Comparison of ENCODE assay signal across 35 cellular contexts in the genomic region with DNA sequence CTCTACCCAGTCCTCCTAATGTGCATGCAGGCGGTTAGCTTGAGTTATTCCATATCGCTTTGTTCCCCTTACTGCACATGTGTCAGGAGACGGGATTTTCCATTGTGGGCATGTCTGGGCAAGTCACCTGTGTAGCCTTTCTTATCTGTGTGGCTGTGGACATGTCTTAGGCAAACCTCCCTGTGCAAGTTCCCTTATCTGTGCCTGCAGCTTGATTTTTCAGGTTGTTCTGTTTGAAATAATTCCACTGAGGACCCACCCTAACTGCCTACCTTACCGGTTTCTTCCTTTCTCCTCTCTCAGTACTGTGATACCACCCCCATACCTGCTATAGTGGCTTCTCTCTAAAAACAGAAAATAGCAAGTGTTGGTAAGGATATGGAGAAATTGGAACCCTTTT.
DNase-seq lines count a peak whose midpoint lies in the region; ATAC-seq and TF ChIP-seq lines count a peak whose summit lies in the region.
"Had no signal": no experiment of that assay in that cellular context is flagged by ENCODE, and none has a peak within 500 bp of the region (broad histone marks: within the 10 kb centered on the region; RNA-seq: fewer than 3 reads in every experiment).

No MANE protein-coding gene starts in this region.

- ATAC-seq in GM23338, result no peak
- ATAC-seq: activated T-cell treated with anti-CD3 and anti-CD28 coated beads, Interleukin-2, amount 50 U/mL, for 72 hours; gastrocnemius medialis; sciatic nerve; stimulated activated effector memory CD8-positive, alpha-beta T cell treated with anti-CD3 and anti-CD28 coated beads, Interleukin-12 subunit alpha, Interleukin-12 subunit beta, amount 100 ng/mL, for 72 hours had no signal

- intact Hi-C loops in activated naive CD4-positive, alpha-beta T cell treated with anti-CD3 and anti-CD28 coated beads for 36 hours (cut with micrococcal nuclease), result no loop called here

- TF ChIP-seq POLR2A in erythroblast (IDR thresholded peaks at IDR 0.05; ENCODE audit: low read length), result no peak

- H3K9me3 ChIP-seq in HUES6 (ENCODE audit: control insufficient read depth, insufficient read depth, low read depth, low read length) (peaks cover 18% of the 10 kb centered on the region), WERI-Rb-1 (ENCODE audit: severe bottlenecking) (peaks cover 7% of the 10 kb centered on the region)
- H3K9me3 ChIP-seq: colonic mucosa, esophagus squamous epithelium, gastrocnemius medialis had no signal

- H3K4me3 Mint-ChIP-seq in GM23338, result no peak overlapping the region
- H3K4me3 Mint-ChIP-seq in activated naive CD4-positive, alpha-beta T cell treated with anti-CD3 and anti-CD28 coated beads for 36 hours, result no peak overlapping the region
- H3K4me3 Mint-ChIP-seq: activated T-cell treated with anti-CD3 and anti-CD28 coated beads, Interleukin-2, amount 50 U/mL, for 72 hours; neural progenitor cell; stimulated activated effector memory CD8-positive, alpha-beta T cell treated with anti-CD3 and anti-CD28 coated beads, Interleukin-12 subunit alpha, Interleukin-12 subunit beta, amount 100 ng/mL, for 72 hours had no signal

- CTCF ChIA-PET in activated naive CD4-positive, alpha-beta T cell treated with anti-CD3 and anti-CD28 coated beads for 36 hours (lab: Charles Lee), result no interaction called here

- H3K4me1 Mint-ChIP-seq in GM23338, result peaks cover 11% of the 10 kb centered on the region
- no peaks in the 10 kb centered on the region for H3K4me1 Mint-ChIP-seq in activated naive CD4-positive, alpha-beta T cell treated with anti-CD3 and anti-CD28 coated beads for 36 hours (ENCODE audit: low read depth)
- H3K4me1 Mint-ChIP-seq: neural progenitor cell; stimulated activated effector memory CD8-positive, alpha-beta T cell treated with anti-CD3 and anti-CD28 coated beads, Interleukin-12 subunit alpha, Interleukin-12 subunit beta, amount 100 ng/mL, for 72 hours had no signal

- no peak overlapping the region for H2AFZ ChIP-seq in GM23338
- H2AFZ ChIP-seq: neural progenitor cell, parathyroid adenoma had no signal

- no peaks in the 10 kb centered on the region for H3F3A ChIP-seq in GM23338 (replicated peaks; ENCODE audit: low read depth)

- no peaks in the 10 kb centered on the region for H3K36me3 ChIP-seq in GM23338 (ENCODE audit: insufficient read depth)
- H3K36me3 ChIP-seq in HUES6 (ENCODE audit: control insufficient read depth, insufficient read depth, low read length), result peaks cover 14% of the 10 kb centered on the region
- H3K36me3 ChIP-seq in WERI-Rb-1, result peaks cover 29% of the 10 kb centered on the region
- H3K36me3 ChIP-seq: cardiac muscle cell, colonic mucosa, esophagus squamous epithelium, gastrocnemius medialis, upper lobe of left lung had no signal

- no peaks in the 10 kb centered on the region for H3K27me3 ChIP-seq in GM23338 (ENCODE audit: insufficient read depth)
- H3K27me3 ChIP-seq in HUES6 (ENCODE audit: control insufficient read depth, insufficient read depth, low read length), result no peaks in the 10 kb centered on the region
- H3K27me3 ChIP-seq in WERI-Rb-1 (ENCODE audit: insufficient read depth, low read depth, severe bottlenecking), result no peaks in the 10 kb centered on the region
- H3K27me3 ChIP-seq: cardiac muscle cell, colonic mucosa, esophagus squamous epithelium, gastrocnemius medialis, neural progenitor cell, upper lobe of left lung had no signal

- H3K27ac ChIP-seq in GM23338 (ENCODE audit: low read depth) (no peak overlapping the region), HUES6 (ENCODE audit: low read depth, low read length) (peak overlapping the region; percentile 57; the same call in 1 of the 2 replicates), WERI-Rb-1 (peak overlapping the region; percentile 75)
- H3K27ac ChIP-seq: cardiac muscle cell, colonic mucosa, esophagus squamous epithelium, gastrocnemius medialis, parathyroid adenoma, upper lobe of left lung had no signal

- TF ChIP-seq CTCF in GM23338 (conservative IDR thresholded peaks at IDR 0.05; ENCODE audit: low read depth in 2 of 2), result no peak
- TF ChIP-seq CTCF in WERI-Rb-1 (IDR thresholded peaks at IDR 0.05; ENCODE audit: low read depth, low read length), result no peak

- H3K4me2 ChIP-seq in GM23338, result no peak overlapping the region
- H3K4me2 ChIP-seq: neural progenitor cell had no signal

- H3K27ac Mint-ChIP-seq in GM23338, result peak overlapping the region; percentile 42; the same call in 1 of the 2 replicates
- no peak overlapping the region for H3K27ac Mint-ChIP-seq in activated naive CD4-positive, alpha-beta T cell treated with anti-CD3 and anti-CD28 coated beads for 36 hours
- H3K27ac Mint-ChIP-seq: neural progenitor cell; stimulated activated effector memory CD8-positive, alpha-beta T cell treated with anti-CD3 and anti-CD28 coated beads, Interleukin-12 subunit alpha, Interleukin-12 subunit beta, amount 100 ng/mL, for 72 hours had no signal

- DNase-seq in GM23338 (ENCODE audit: low spot score) (no peak), WERI-Rb-1 (peak; percentile 52), erythroblast (lab: John Stamatoyannopoulos, UW) (peak; percentile 21 to 55), NCI-H1092 treated with DMSO at 0.1 percent for 48 hours (lab: John Stamatoyannopoulos, UW) (no peak), NCI-H2081 treated with DMSO at 0.1 percent for 48 hours (lab: John Stamatoyannopoulos, UW) (no peak)
- DNase-seq in activated naive CD4-positive, alpha-beta T cell treated with anti-CD3 and anti-CD28 coated beads for 36 hours, result no peak
- DNase-seq: activated CD4-positive, alpha-beta T cell treated with anti-CD3 and anti-CD28 coated beads for 48 hours; activated naive CD4-positive, alpha-beta T cell treated with Interleukin-2 at 50 U/mL for 16 hours; activated T-cell treated with anti-CD3 and anti-CD28 coated beads, Interleukin-2, amount 50 U/mL, for 72 hours; amygdala; C1 segment of cervical spinal cord; colonic mucosa; COR-L47; DMS79; effector memory CD4-positive, alpha-beta T cell; esophagus squamous epithelium; gastrocnemius medialis; GDM1; hippocampal formation; Karpas-422; mesenchymal stem cell; MV-4-11; NCI-H146; NCI-H524 treated with DMSO at 0.1 percent for 48 hours; RPMI8226; stimulated activated CD4-positive, alpha-beta T cell treated with anti-CD3 and anti-CD28 coated beads, Interleukin-12 subunit alpha, Interleukin-12 subunit beta, amount 100 ng/mL, for 4 hours; stimulated activated CD4-positive, alpha-beta T cell treated with anti-CD3 and anti-CD28 coated beads, Interleukin-4, amount 100 ng/mL, for 1 hour; substantia nigra; upper lobe of left lung had no signal

- H4K20me1 ChIP-seq in GM23338 (replicated peaks; ENCODE audit: insufficient read depth), result no peaks in the 10 kb centered on the region

- peaks cover 27% of the 10 kb centered on the region for H3K36me3 Mint-ChIP-seq in GM23338 (ENCODE audit: low read depth)
- H3K36me3 Mint-ChIP-seq in activated naive CD4-positive, alpha-beta T cell treated with anti-CD3 and anti-CD28 coated beads for 36 hours (ENCODE audit: low read depth), result peaks cover 16% of the 10 kb centered on the region
- H3K36me3 Mint-ChIP-seq: stimulated activated effector memory CD8-positive, alpha-beta T cell treated with anti-CD3 and anti-CD28 coated beads, Interleukin-12 subunit alpha, Interleukin-12 subunit beta, amount 100 ng/mL, for 72 hours had no signal

- H3K9ac ChIP-seq in HUES6 (ENCODE audit: low read length), result no peak overlapping the region
- H3K9ac ChIP-seq: neural progenitor cell, parathyroid adenoma had no signal

- H3K4me3 ChIP-seq in GM23338, result no peak overlapping the region
- no peak overlapping the region for H3K4me3 ChIP-seq in HUES6 (ENCODE audit: low read depth, low read length)
- no peak overlapping the region for H3K4me3 ChIP-seq in WERI-Rb-1 (ENCODE audit: low read depth, low read length)
- H3K4me3 ChIP-seq: cardiac muscle cell, colonic mucosa, esophagus squamous epithelium, gastrocnemius medialis, neural progenitor cell, upper lobe of left lung had no signal

- H3K79me2 ChIP-seq in GM23338 (replicated peaks; ENCODE audit: insufficient read depth), result no peaks in the 10 kb centered on the region; the same call in 1 of the 2 replicates
- H3K79me2 ChIP-seq: parathyroid adenoma had no signal

- peaks cover 5% of the 10 kb centered on the region; the same call in 1 of the 2 replicates for H3K9me2 ChIP-seq in GM23338 (ENCODE audit: insufficient read depth)

- H3K4me1 ChIP-seq in GM23338 (ENCODE audit: insufficient read depth) (peaks cover 14% of the 10 kb centered on the region), HUES6 (ENCODE audit: control insufficient read depth, insufficient read depth, low read length) (peaks cover 8% of the 10 kb centered on the region; the same call in 1 of the 2 replicates)
- H3K4me1 ChIP-seq: colonic mucosa, esophagus squamous epithelium, neural progenitor cell, parathyroid adenoma, upper lobe of left lung had no signal

- peaks cover 22% of the 10 kb centered on the region for H3K9me3 Mint-ChIP-seq in GM23338
- peaks cover 15% of the 10 kb centered on the region for H3K9me3 Mint-ChIP-seq in activated naive CD4-positive, alpha-beta T cell treated with anti-CD3 and anti-CD28 coated beads for 36 hours

- H3K27me3 Mint-ChIP-seq in GM23338 (ENCODE audit: insufficient read depth, low read depth, poor library complexity), result peaks cover 1% of the 10 kb centered on the region
- no peaks in the 10 kb centered on the region for H3K27me3 Mint-ChIP-seq in activated naive CD4-positive, alpha-beta T cell treated with anti-CD3 and anti-CD28 coated beads for 36 hours (ENCODE audit: low read depth)

TF ChIP-seq in GM23338, 12 proteins besides CTCF, POLR2A, EP300 and RAD21 (continues in another document):
- TF ChIP-seq STAT1 (IDR thresholded peaks at IDR 0.05; ENCODE audit: unreplicated experiment) (no peak), JUNB (IDR thresholded peaks at IDR 0.05; ENCODE audit: unreplicated experiment) (no peak), ZNF331 (CRISPR knock-in tag; IDR thresholded peaks at IDR 0.05; ENCODE audit: low read depth) (no peak), ZNF114 (CRISPR knock-in tag; IDR thresholded peaks at IDR 0.05) (no peak), NANOG (IDR thresholded peaks at IDR 0.05; ENCODE audit: borderline replicate concordance) (no peak)
- TF ChIP-seq, protein P1, sequence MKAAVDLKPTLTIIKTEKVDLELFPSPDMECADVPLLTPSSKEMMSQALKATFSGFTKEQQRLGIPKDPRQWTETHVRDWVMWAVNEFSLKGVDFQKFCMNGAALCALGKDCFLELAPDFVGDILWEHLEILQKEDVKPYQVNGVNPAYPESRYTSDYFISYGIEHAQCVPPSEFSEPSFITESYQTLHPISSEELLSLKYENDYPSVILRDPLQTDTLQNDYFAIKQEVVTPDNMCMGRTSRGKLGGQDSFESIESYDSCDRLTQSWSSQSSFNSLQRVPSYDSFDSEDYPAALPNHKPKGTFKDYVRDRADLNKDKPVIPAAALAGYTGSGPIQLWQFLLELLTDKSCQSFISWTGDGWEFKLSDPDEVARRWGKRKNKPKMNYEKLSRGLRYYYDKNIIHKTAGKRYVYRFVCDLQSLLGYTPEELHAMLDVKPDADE (IDR thresholded peaks at IDR 0.05), result no peak

Comparison
In these comparisons a context has a peak if more than half of its experiments do, and no peak if none do; other contexts are left out.
1. DNase-seq: peak in WERI-Rb-1 (single experiment) and erythroblast (2 of 2); none in GM23338 (single experiment), NCI-H1092 treated with DMSO at 0.1 percent for 48 hours (single experiment), NCI-H2081 treated with DMSO at 0.1 percent for 48 hours (single experiment) and activated naive CD4-positive, alpha-beta T cell treated with anti-CD3 and anti-CD28 coated beads for 36 hours (single experiment).